23 cellular contexts compared by ENCODE assay signal in genomic region chr7:36821617-36822016, GRCh38.
DNase-seq lines count a peak whose midpoint lies in the region; ATAC-seq and TF ChIP-seq lines count a peak whose summit lies in the region.
"Had no signal": no experiment of that assay in that cellular context is flagged by ENCODE, and none has a peak within 500 bp of the region (broad histone marks: within the 10 kb centered on the region; RNA-seq: fewer than 3 reads in every experiment).

No MANE protein-coding gene starts in this region.

- H3K27me3 ChIP-seq in RWPE2 (ENCODE audit: insufficient read depth, poor library complexity, severe bottlenecking) = no peaks in the 10 kb centered on the region
- no peaks in the 10 kb centered on the region for H3K27me3 ChIP-seq in sigmoid colon
- H3K27me3 ChIP-seq: BE2C; BLaER1 treated with 17β-estradiol and CSF1 and Interleukin-3, amounts not matched to agents 10 nM and 100 nM had no signal

- TF ChIP-seq EP300 in sigmoid colon (IDR thresholded peaks at IDR 0.05) = no peak

- peaks cover 11% of the 10 kb centered on the region for H3K9me3 Mint-ChIP-seq in activated naive CD4-positive, alpha-beta T cell treated with anti-CD3 and anti-CD28 coated beads, Interleukin-2, amount 50 U/mL, for 24 hours
- peaks cover 8 to 13% of the 10 kb centered on the region in 2 donors for H3K9me3 Mint-ChIP-seq in activated naive CD4-positive, alpha-beta T cell treated with anti-CD3 and anti-CD28 coated beads, Interleukin-2, amount 50 U/mL, for 72 hours
- H3K9me3 Mint-ChIP-seq in central memory CD8-positive, alpha-beta T cell = peaks cover 9% of the 10 kb centered on the region
- peaks cover 0 to 1% of the 10 kb centered on the region in 2 donors for H3K9me3 Mint-ChIP-seq in activated T-cell treated with anti-CD3 and anti-CD28 coated beads, Interleukin-2, amount 50 U/mL, for 72 hours
- H3K9me3 Mint-ChIP-seq: CD4-positive, alpha-beta T cell; CD8-positive, alpha-beta memory T cell had no signal

- H3K4me1 ChIP-seq in RWPE2 (ENCODE audit: insufficient read depth, poor library complexity, severe bottlenecking) (peaks cover 12% of the 10 kb centered on the region), sigmoid colon (no peaks in the 10 kb centered on the region)
- H3K4me1 ChIP-seq: A549; BE2C; BLaER1 treated with 17β-estradiol and CSF1 and Interleukin-3, amounts not matched to agents 10 nM and 100 nM; HAP-1 had no signal

- H3K9me3 ChIP-seq in RWPE2 (ENCODE audit: severe bottlenecking) = no peaks in the 10 kb centered on the region
- H3K9me3 ChIP-seq in sigmoid colon = no peaks in the 10 kb centered on the region
- H3K9me3 ChIP-seq: A549; BE2C; BLaER1 treated with 17β-estradiol and CSF1 and Interleukin-3, amounts not matched to agents 10 nM and 100 nM; HAP-1 had no signal

- peaks cover 4% of the 10 kb centered on the region for H3K4me1 Mint-ChIP-seq in activated naive CD4-positive, alpha-beta T cell treated with anti-CD3 and anti-CD28 coated beads, Interleukin-2, amount 50 U/mL, for 24 hours
- H3K4me1 Mint-ChIP-seq in central memory CD8-positive, alpha-beta T cell = peaks cover 11% of the 10 kb centered on the region
- H3K4me1 Mint-ChIP-seq in activated T-cell treated with anti-CD3 and anti-CD28 coated beads, Interleukin-2, amount 50 U/mL, for 72 hours (ENCODE audit: low read depth) = no peaks in the 10 kb centered on the region
- H3K4me1 Mint-ChIP-seq: CD8-positive, alpha-beta memory T cell had no signal

- intact Hi-C loops in sigmoid colon (cut with DNase I) = no loop called here

- no peak for ATAC-seq in activated naive CD4-positive, alpha-beta T cell treated with anti-CD3 and anti-CD28 coated beads, Interleukin-2, amount 50 U/mL, for 72 hours
- ATAC-seq in RWPE2 (ENCODE audit: low read depth) (no peak), left lobe of liver (peak; percentile 58)
- ATAC-seq in central memory CD8-positive, alpha-beta T cell (replicated peaks; ENCODE audit: extremely low read depth, poor library complexity, severe bottlenecking) = no peak
- ATAC-seq in activated T-cell treated with anti-CD3 and anti-CD28 coated beads, Interleukin-2, amount 50 U/mL, for 72 hours (replicated peaks in 1 of 2) = no peak
- ATAC-seq: A549 had no signal

- no peaks in the 10 kb centered on the region for H3K27me3 Mint-ChIP-seq in activated naive CD4-positive, alpha-beta T cell treated with anti-CD3 and anti-CD28 coated beads, Interleukin-2, amount 50 U/mL, for 24 hours
- no peaks in the 10 kb centered on the region for H3K27me3 Mint-ChIP-seq in central memory CD8-positive, alpha-beta T cell
- H3K27me3 Mint-ChIP-seq in activated T-cell treated with anti-CD3 and anti-CD28 coated beads, Interleukin-2, amount 50 U/mL, for 72 hours (ENCODE audit: low read depth) = no peaks in the 10 kb centered on the region
- H3K27me3 Mint-ChIP-seq: CD4-positive, alpha-beta T cell; CD8-positive, alpha-beta memory T cell had no signal

- no peak for TF ChIP-seq CTCF in RWPE2 (IDR thresholded peaks at IDR 0.05; ENCODE audit: poor library complexity, severe bottlenecking)
- TF ChIP-seq CTCF in sigmoid colon (IDR thresholded peaks at IDR 0.05) = no peak

- H3K4me3 Mint-ChIP-seq in activated naive CD4-positive, alpha-beta T cell treated with anti-CD3 and anti-CD28 coated beads, Interleukin-2, amount 50 U/mL, for 24 hours = no peak overlapping the region
- no peak overlapping the region for H3K4me3 Mint-ChIP-seq in central memory CD8-positive, alpha-beta T cell
- H3K4me3 Mint-ChIP-seq in activated T-cell treated with anti-CD3 and anti-CD28 coated beads, Interleukin-2, amount 50 U/mL, for 72 hours = no peak overlapping the region
- H3K4me3 Mint-ChIP-seq: CD14-positive monocyte; CD4-positive, alpha-beta T cell; CD8-positive, alpha-beta memory T cell; HFFc6 had no signal

- DNase-seq in activated naive CD4-positive, alpha-beta T cell treated with anti-CD3 and anti-CD28 coated beads, Interleukin-2, amount 50 U/mL, for 72 hours (ENCODE audit: low spot score in 2 of 2) = no peak
- no peak for DNase-seq in RWPE2 (ENCODE audit: low spot score)
- no peak for DNase-seq in central memory CD8-positive, alpha-beta T cell (ENCODE audit: low spot score in 2 of 2)
- DNase-seq in left lobe of liver (ENCODE audit: low spot score) = no peak
- DNase-seq in activated T-cell treated with anti-CD3 and anti-CD28 coated beads, Interleukin-2, amount 50 U/mL, for 72 hours = no peak
- DNase-seq in sigmoid colon = no peak
- DNase-seq: 8988T; ACHN; AML-193; BE2C; Calu3; CD4-positive, alpha-beta T cell; CD8-positive, alpha-beta memory T cell; DMS53; DMS79 treated with DMSO at 0.1 percent for 48 hours; GF-D8; GOT3; HFFc6 had no signal

- H3K36me3 Mint-ChIP-seq in activated naive CD4-positive, alpha-beta T cell treated with anti-CD3 and anti-CD28 coated beads, Interleukin-2, amount 50 U/mL, for 24 hours = peaks cover 6% of the 10 kb centered on the region
- peaks cover 0 to 5% of the 10 kb centered on the region in 2 donors for H3K36me3 Mint-ChIP-seq in activated naive CD4-positive, alpha-beta T cell treated with anti-CD3 and anti-CD28 coated beads, Interleukin-2, amount 50 U/mL, for 72 hours
- H3K36me3 Mint-ChIP-seq in central memory CD8-positive, alpha-beta T cell (ENCODE audit: insufficient read depth) = peaks cover 2% of the 10 kb centered on the region
- H3K36me3 Mint-ChIP-seq in activated T-cell treated with anti-CD3 and anti-CD28 coated beads, Interleukin-2, amount 50 U/mL, for 72 hours (ENCODE audit: insufficient read depth in 2 of 2) = no peaks in the 10 kb centered on the region

- H3K4me3 ChIP-seq in RWPE2 (ENCODE audit: severe bottlenecking) (no peak overlapping the region), sigmoid colon (no peak overlapping the region)
- H3K4me3 ChIP-seq: A549; BLaER1 treated with 17β-estradiol and CSF1 and Interleukin-3, amounts not matched to agents 10 nM and 100 nM; HAP-1 had no signal

- H3K27ac Mint-ChIP-seq in activated naive CD4-positive, alpha-beta T cell treated with anti-CD3 and anti-CD28 coated beads, Interleukin-2, amount 50 U/mL, for 24 hours = peak overlapping the region; percentile 11
- H3K27ac Mint-ChIP-seq in activated naive CD4-positive, alpha-beta T cell treated with anti-CD3 and anti-CD28 coated beads, Interleukin-2, amount 50 U/mL, for 72 hours = no peak overlapping the region
- peak overlapping the region; percentile 29 for H3K27ac Mint-ChIP-seq in central memory CD8-positive, alpha-beta T cell (ENCODE audit: low read depth)
- no peak overlapping the region for H3K27ac Mint-ChIP-seq in activated T-cell treated with anti-CD3 and anti-CD28 coated beads, Interleukin-2, amount 50 U/mL, for 72 hours
- H3K27ac Mint-ChIP-seq: CD14-positive monocyte; CD4-positive, alpha-beta T cell; HFFc6 had no signal

- H3K27ac ChIP-seq in RWPE2 (ENCODE audit: poor library complexity, severe bottlenecking) (peak overlapping the region; percentile 45), sigmoid colon (no peak overlapping the region)
- H3K27ac ChIP-seq: A549; BLaER1 treated with 17β-estradiol and CSF1 and Interleukin-3, amounts not matched to agents 10 nM and 100 nM had no signal

- H3K36me3 ChIP-seq in RWPE2 (ENCODE audit: low read depth) = no peaks in the 10 kb centered on the region
- no peaks in the 10 kb centered on the region for H3K36me3 ChIP-seq in sigmoid colon
- H3K36me3 ChIP-seq: BE2C; BLaER1 treated with 17β-estradiol and CSF1 and Interleukin-3, amounts not matched to agents 10 nM and 100 nM; HAP-1 had no signal

- no peak for TF ChIP-seq POLR2A in sigmoid colon (IDR thresholded peaks at IDR 0.05)

Comparison
In these comparisons a context has a peak if more than half of its experiments do, and no peak if none do; other contexts are left out.
1. H3K27ac Mint-ChIP-seq: peak in activated naive CD4-positive, alpha-beta T cell treated with anti-CD3 and anti-CD28 coated beads, Interleukin-2, amount 50 U/mL, for 24 hours (single experiment) and central memory CD8-positive, alpha-beta T cell (single experiment); none in activated naive CD4-positive, alpha-beta T cell treated with anti-CD3 and anti-CD28 coated beads, Interleukin-2, amount 50 U/mL, for 72 hours (0 of 2) and activated T-cell treated with anti-CD3 and anti-CD28 coated beads, Interleukin-2, amount 50 U/mL, for 72 hours (single experiment).